In the genomic region with DNA sequence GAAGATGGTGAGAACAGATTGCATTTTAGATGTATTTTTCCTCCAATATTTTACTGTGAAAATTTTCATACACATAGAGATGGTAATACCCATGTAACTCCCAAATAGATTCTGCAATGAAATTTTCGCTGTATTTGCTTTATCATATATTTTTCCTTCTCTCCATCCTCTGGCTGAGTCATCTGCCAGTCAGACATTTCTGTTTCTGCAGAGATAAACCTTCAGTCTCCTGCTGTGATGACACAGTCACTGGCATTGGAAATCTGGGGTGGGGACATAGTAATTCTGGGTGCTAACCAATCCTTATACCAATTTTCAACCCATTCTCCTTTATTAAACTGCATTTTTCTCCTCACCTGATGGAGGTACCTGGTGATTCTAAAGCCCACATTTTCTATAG, we compare ENCODE assay signal across 18 cellular contexts.
"Had no signal": no experiment of that assay in that cellular context is flagged by ENCODE, and none has a peak within 500 bp of the region (broad histone marks: within the 10 kb centered on the region; RNA-seq: fewer than 3 reads in every experiment).

No MANE protein-coding gene starts in this region.

- H3K36me3 ChIP-seq: gastroesophageal sphincter, neural progenitor cell, ovary, transverse colon, WERI-Rb-1 had no signal

- H3K27ac ChIP-seq: gastroesophageal sphincter, neural progenitor cell, ovary, right lobe of liver, transverse colon, WERI-Rb-1 had no signal

- H2AFZ ChIP-seq: neural progenitor cell had no signal

- FAIRE-seq: colon had no signal

- H3K4me2 ChIP-seq: neural progenitor cell, smooth muscle cell had no signal

- H3K36me3 Mint-ChIP-seq: activated CD4-positive, alpha-beta memory T cell treated with anti-CD3 and anti-CD28 coated beads for 36 hours; activated CD8-positive, alpha-beta memory T cell treated with anti-CD3 and anti-CD28 coated beads, Interleukin-2, amount 10 ng/mL, durations not matched to agents 7 days and 5 days; activated naive CD4-positive, alpha-beta T cell treated with anti-CD3 and anti-CD28 coated beads, Interleukin-2, amount 10 ng/mL, durations not matched to agents 7 days and 5 days; mesothelial cell of epicardium; neural progenitor cell had no signal

- ATAC-seq: activated CD8-positive, alpha-beta memory T cell treated with anti-CD3 and anti-CD28 coated beads, Interleukin-2, amount 10 ng/mL, durations not matched to agents 7 days and 5 days; gastroesophageal sphincter; right lobe of liver; stimulated activated naive CD8-positive, alpha-beta T cell treated with anti-CD3 and anti-CD28 coated beads, Interleukin-15, Interleukin-2, amounts not matched to agents 100 U/mL and 50 U/mL, for 24 hours had no signal

- DNase-seq: activated CD4-positive, alpha-beta memory T cell treated with anti-CD3 and anti-CD28 coated beads for 36 hours; activated CD8-positive, alpha-beta memory T cell treated with anti-CD3 and anti-CD28 coated beads, Interleukin-2, amount 10 ng/mL, durations not matched to agents 7 days and 5 days; activated naive CD4-positive, alpha-beta T cell treated with anti-CD3 and anti-CD28 coated beads, Interleukin-2, amount 10 ng/mL, durations not matched to agents 7 days and 5 days; activated T-cell treated with anti-CD3 and anti-CD28 coated beads, Interleukin-2, amount 50 U/mL, for 24 hours; islet precursor cell; ovary; right lobe of liver; stimulated activated CD4-positive, alpha-beta T cell treated with anti-CD3 and anti-CD28 coated beads, Interleukin-4, amount 100 ng/mL, for 4 hours; stimulated activated CD8-positive, alpha-beta memory T cell treated with anti-CD3 and anti-CD28 coated beads, Interleukin-4, amount 100 ng/mL, for 48 hours; stimulated activated naive CD8-positive, alpha-beta T cell treated with anti-CD3 and anti-CD28 coated beads, Interleukin-15, Interleukin-2, amounts not matched to agents 100 U/mL and 50 U/mL, for 24 hours; transverse colon; WERI-Rb-1 had no signal

- H3K27me3 ChIP-seq: gastroesophageal sphincter, neural progenitor cell, ovary, right lobe of liver, transverse colon had no signal

- H3K9ac ChIP-seq: neural progenitor cell had no signal

- H3K4me3 Mint-ChIP-seq: activated CD4-positive, alpha-beta memory T cell treated with anti-CD3 and anti-CD28 coated beads for 36 hours; activated CD8-positive, alpha-beta memory T cell treated with anti-CD3 and anti-CD28 coated beads, Interleukin-2, amount 10 ng/mL, durations not matched to agents 7 days and 5 days; activated naive CD4-positive, alpha-beta T cell treated with anti-CD3 and anti-CD28 coated beads, Interleukin-2, amount 10 ng/mL, durations not matched to agents 7 days and 5 days; activated T-cell treated with anti-CD3 and anti-CD28 coated beads, Interleukin-2, amount 50 U/mL, for 24 hours; mesothelial cell of epicardium; neural progenitor cell had no signal

- H3K27ac Mint-ChIP-seq: activated CD4-positive, alpha-beta memory T cell treated with anti-CD3 and anti-CD28 coated beads for 36 hours; activated CD8-positive, alpha-beta memory T cell treated with anti-CD3 and anti-CD28 coated beads, Interleukin-2, amount 10 ng/mL, durations not matched to agents 7 days and 5 days; activated naive CD4-positive, alpha-beta T cell treated with anti-CD3 and anti-CD28 coated beads, Interleukin-2, amount 10 ng/mL, durations not matched to agents 7 days and 5 days; activated T-cell treated with anti-CD3 and anti-CD28 coated beads, Interleukin-2, amount 50 U/mL, for 24 hours; mesothelial cell of epicardium; neural progenitor cell had no signal

- H3K9me3 ChIP-seq: gastroesophageal sphincter, ovary, right lobe of liver, transverse colon had no signal

- H3K4me1 Mint-ChIP-seq: activated CD8-positive, alpha-beta memory T cell treated with anti-CD3 and anti-CD28 coated beads, Interleukin-2, amount 10 ng/mL, durations not matched to agents 7 days and 5 days; activated naive CD4-positive, alpha-beta T cell treated with anti-CD3 and anti-CD28 coated beads, Interleukin-2, amount 10 ng/mL, durations not matched to agents 7 days and 5 days had no signal

- H3K4me3 ChIP-seq: gastroesophageal sphincter, lung, neural progenitor cell, ovary, right lobe of liver, smooth muscle cell, transverse colon had no signal

- H3K4me1 ChIP-seq: gastroesophageal sphincter, neural progenitor cell, right lobe of liver, transverse colon had no signal

- H3K9me3 Mint-ChIP-seq: activated CD4-positive, alpha-beta memory T cell treated with anti-CD3 and anti-CD28 coated beads for 36 hours; activated naive CD4-positive, alpha-beta T cell treated with anti-CD3 and anti-CD28 coated beads, Interleukin-2, amount 10 ng/mL, durations not matched to agents 7 days and 5 days; activated T-cell treated with anti-CD3 and anti-CD28 coated beads, Interleukin-2, amount 50 U/mL, for 24 hours; mesothelial cell of epicardium; neural progenitor cell had no signal
